32 cellular contexts compared by ENCODE assay signal in genomic region chr2:237830522-237830921, GRCh38.
"Had no signal": no experiment of that assay in that cellular context is flagged by ENCODE, and none has a peak within 500 bp of the region (broad histone marks: within the 10 kb centered on the region; RNA-seq: fewer than 3 reads in every experiment).

No MANE protein-coding gene starts in this region.

- H3K9me3 Mint-ChIP-seq: activated B cell treated with CpG ODN at 0.5 μM for 24 hours; activated CD8-positive, alpha-beta T cell treated with anti-CD3 and anti-CD28 coated beads for 36 hours; activated T-cell treated with anti-CD3 and anti-CD28 coated beads, Interleukin-2, amount 50 U/mL, for 4 hours; activated T-helper 17 cell treated with anti-CD3 and anti-CD28 coated beads, Interleukin-2, amount 50 U/mL, for 72 hours; central memory CD8-positive, alpha-beta T cell; dendritic cell treated with granulocyte-macrophage colony-stimulating factor and Interleukin-4, amounts not matched to agents 40 ng/mL and 50 ng/mL, for 4 days; endodermal cell; T-cell; T-helper 2 cell treated with Interferon-gamma antibody and Interleukin-4, amounts not matched to agents 5 μg/mL and 100 μg/mL, for 36 hours had no signal

- DNase-seq: activated B cell treated with CpG ODN at 0.5 μM for 24 hours; activated CD4-positive, alpha-beta T cell treated with anti-CD3 and anti-CD28 coated beads for 48 hours; activated CD4-positive, alpha-beta T cell treated with anti-CD3 and anti-CD28 coated beads, Interleukin-2, amount 50 U/mL, for 1 hour; activated CD4-positive, alpha-beta T cell treated with anti-CD3 and anti-CD28 coated beads, Interleukin-2, amount 50 U/mL, for 48 hours; activated CD8-positive, alpha-beta memory T cell treated with anti-CD3 and anti-CD28 coated beads for 24 hours; activated CD8-positive, alpha-beta T cell treated with anti-CD3 and anti-CD28 coated beads for 36 hours; activated effector memory CD4-positive, alpha-beta T cell treated with Interleukin-2 at 50 U/mL for 16 hours; activated gamma-delta T cell treated with Interleukin-2 at 50 U/mL for 16 hours; activated naive CD4-positive, alpha-beta T cell treated with anti-CD3 and anti-CD28 coated beads, Interleukin-2, amount 50 U/mL, for 16 hours; activated naive CD4-positive, alpha-beta T cell treated with Interleukin-2 at 50 U/mL for 16 hours; activated T-cell treated with anti-CD3 and anti-CD28 coated beads, Interleukin-2, amount 50 U/mL, for 4 hours; amniotic stem cell; anterior cingulate cortex; brain microvascular endothelial cell; dorsolateral prefrontal cortex; effector memory CD4-positive, alpha-beta T cell; endodermal cell; foreskin fibroblast; T-cell; T-helper 17 cell; T1000; WERI-Rb-1 had no signal

- H3K27ac Mint-ChIP-seq: activated B cell treated with CpG ODN at 0.5 μM for 24 hours; activated CD8-positive, alpha-beta T cell treated with anti-CD3 and anti-CD28 coated beads for 36 hours; activated naive CD8-positive, alpha-beta T cell; activated T-helper 17 cell treated with anti-CD3 and anti-CD28 coated beads, Interleukin-2, amount 50 U/mL, for 72 hours; dendritic cell treated with granulocyte-macrophage colony-stimulating factor and Interleukin-4, amounts not matched to agents 40 ng/mL and 50 ng/mL, for 4 days; endodermal cell; T-cell; T-helper 17 cell; T-helper 2 cell treated with Interferon-gamma antibody and Interleukin-4, amounts not matched to agents 5 μg/mL and 100 μg/mL, for 36 hours had no signal

- H3K4me1 Mint-ChIP-seq: activated B cell treated with CpG ODN at 0.5 μM for 24 hours; activated T-helper 17 cell treated with anti-CD3 and anti-CD28 coated beads, Interleukin-2, amount 50 U/mL, for 72 hours; central memory CD8-positive, alpha-beta T cell; endodermal cell; T-cell had no signal

- H3K27ac ChIP-seq: brain microvascular endothelial cell, coronary artery, dorsolateral prefrontal cortex, WERI-Rb-1 had no signal

- H3K36me3 ChIP-seq: brain microvascular endothelial cell, WERI-Rb-1 had no signal

- H3K27me3 Mint-ChIP-seq: activated B cell treated with CpG ODN at 0.5 μM for 24 hours; activated CD8-positive, alpha-beta T cell treated with anti-CD3 and anti-CD28 coated beads for 36 hours; activated naive CD8-positive, alpha-beta T cell; activated T-helper 17 cell treated with anti-CD3 and anti-CD28 coated beads, Interleukin-2, amount 50 U/mL, for 72 hours; central memory CD8-positive, alpha-beta T cell; dendritic cell treated with granulocyte-macrophage colony-stimulating factor and Interleukin-4, amounts not matched to agents 40 ng/mL and 50 ng/mL, for 4 days; T-cell had no signal

- H3K27me3 ChIP-seq: brain microvascular endothelial cell, dorsolateral prefrontal cortex had no signal

- FAIRE-seq: astrocyte, bronchial epithelial cell had no signal

- ATAC-seq: activated CD4-positive, CD25-positive, alpha-beta regulatory T cell treated with anti-CD3 and anti-CD28 coated beads, Interleukin-2, amount 50 U/mL, for 24 hours; activated CD8-positive, alpha-beta T cell treated with anti-CD3 and anti-CD28 coated beads for 36 hours; activated T-cell treated with anti-CD3 and anti-CD28 coated beads, Interleukin-2, amount 50 U/mL, for 4 hours; activated T-helper 17 cell treated with anti-CD3 and anti-CD28 coated beads, Interleukin-2, amount 50 U/mL, for 72 hours; esophagus mucosa; T-cell; T-helper 17 cell had no signal

- H3K4me3 ChIP-seq: coronary artery, dorsolateral prefrontal cortex had no signal

- H3K4me3 Mint-ChIP-seq: activated B cell treated with CpG ODN at 0.5 μM for 24 hours; activated CD8-positive, alpha-beta T cell treated with anti-CD3 and anti-CD28 coated beads for 36 hours; activated naive CD8-positive, alpha-beta T cell; activated T-cell treated with anti-CD3 and anti-CD28 coated beads, Interleukin-2, amount 50 U/mL, for 4 hours; activated T-helper 17 cell treated with anti-CD3 and anti-CD28 coated beads, Interleukin-2, amount 50 U/mL, for 72 hours; central memory CD8-positive, alpha-beta T cell; dendritic cell treated with granulocyte-macrophage colony-stimulating factor and Interleukin-4, amounts not matched to agents 40 ng/mL and 50 ng/mL, for 4 days; endodermal cell; T-cell; T-helper 17 cell; T-helper 2 cell treated with Interferon-gamma antibody and Interleukin-4, amounts not matched to agents 5 μg/mL and 100 μg/mL, for 36 hours had no signal
